Comparison of ENCODE assay signal across 2 cellular contexts in the genomic region with DNA sequence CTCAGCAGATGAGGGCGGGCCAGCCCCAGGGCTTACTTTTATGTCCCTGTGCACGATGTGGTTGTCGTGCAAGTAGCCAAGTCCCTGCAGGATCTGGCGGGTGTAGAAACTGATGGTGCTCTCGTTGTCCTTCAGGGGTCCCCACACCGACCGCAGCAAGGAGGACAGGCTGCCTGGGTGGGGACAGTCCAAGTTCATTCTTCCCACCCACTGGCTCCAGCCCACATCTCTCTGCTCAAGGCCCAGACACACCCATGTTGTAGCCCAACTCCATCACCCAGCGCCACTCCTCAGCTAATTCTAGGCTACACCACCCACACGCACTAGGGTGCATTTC.
TF ChIP-seq lines count a peak whose summit lies in the region.

No MANE protein-coding gene starts in this region.

TF ChIP-seq in HEK293, 187 proteins besides CTCF, POLR2A, EP300 and RAD21:
- TF ChIP-seq KLF1 (tag by site-specific recombination; IDR thresholded peaks at IDR 0.05) (0 out of 2 replicates have a peak, but pooled peaks have one; percentile 30), ZNF292 (tag by site-specific recombination; IDR thresholded peaks at IDR 0.05; ENCODE audit: borderline replicate concordance, low read depth) (no peak), ZFHX2 (tag by site-specific recombination; conservative IDR thresholded peaks at IDR 0.05) (peak; percentile 43), EGR2 (tag by site-specific recombination; IDR thresholded peaks at IDR 0.05; ENCODE audit: low read depth) (peak; percentile 60), ZNF335 (tag by site-specific recombination; conservative IDR thresholded peaks at IDR 0.05) (no peak)

TF ChIP-seq in K562, 482 proteins besides CTCF, POLR2A, EP300 and RAD21:
- TF ChIP-seq ZNF766 (CRISPR knock-in tag; conservative IDR thresholded peaks at IDR 0.05) = no peak
- TF ChIP-seq, protein P1, sequence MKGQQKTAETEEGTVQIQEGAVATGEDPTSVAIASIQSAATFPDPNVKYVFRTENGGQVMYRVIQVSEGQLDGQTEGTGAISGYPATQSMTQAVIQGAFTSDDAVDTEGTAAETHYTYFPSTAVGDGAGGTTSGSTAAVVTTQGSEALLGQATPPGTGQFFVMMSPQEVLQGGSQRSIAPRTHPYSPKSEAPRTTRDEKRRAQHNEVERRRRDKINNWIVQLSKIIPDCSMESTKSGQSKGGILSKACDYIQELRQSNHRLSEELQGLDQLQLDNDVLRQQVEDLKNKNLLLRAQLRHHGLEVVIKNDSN (CRISPR knock-in tag; IDR thresholded peaks at IDR 0.05) = peak; percentile 4; the same call in 1 of the 2 replicates
- TF ChIP-seq, protein P2, sequence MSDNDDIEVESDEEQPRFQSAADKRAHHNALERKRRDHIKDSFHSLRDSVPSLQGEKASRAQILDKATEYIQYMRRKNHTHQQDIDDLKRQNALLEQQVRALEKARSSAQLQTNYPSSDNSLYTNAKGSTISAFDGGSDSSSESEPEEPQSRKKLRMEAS (CRISPR knock-in tag; IDR thresholded peaks at IDR 0.05) = peak; percentile 7; the same call in 1 of the 2 replicates
- TF ChIP-seq, protein P3, sequence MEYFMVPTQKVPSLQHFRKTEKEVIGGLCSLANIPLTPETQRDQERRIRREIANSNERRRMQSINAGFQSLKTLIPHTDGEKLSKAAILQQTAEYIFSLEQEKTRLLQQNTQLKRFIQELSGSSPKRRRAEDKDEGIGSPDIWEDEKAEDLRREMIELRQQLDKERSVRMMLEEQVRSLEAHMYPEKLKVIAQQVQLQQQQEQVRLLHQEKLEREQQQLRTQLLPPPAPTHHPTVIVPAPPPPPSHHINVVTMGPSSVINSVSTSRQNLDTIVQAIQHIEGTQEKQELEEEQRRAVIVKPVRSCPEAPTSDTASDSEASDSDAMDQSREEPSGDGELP (CRISPR knock-in tag; IDR thresholded peaks at IDR 0.05; ENCODE audit: borderline replicate concordance) = 0 out of 2 replicates have a peak, but pooled peaks have one; percentile 9
